Comparison of ENCODE assay signal across 10 cellular contexts in genomic region chr3:31958721-31959152, GRCh38. TPM values are rescaled to one million over a fixed set of nuclear protein-coding genes. Genes with fewer than 3 reads are reported as not detected.
DNase-seq lines count a peak whose midpoint lies in the region; ATAC-seq and TF ChIP-seq lines count a peak whose summit lies in the region.
"Had no signal": no experiment of that assay in that cellular context is flagged by ENCODE, and none has a peak within 500 bp of the region (broad histone marks: within the 10 kb centered on the region; RNA-seq: fewer than 3 reads in every experiment).

No MANE protein-coding gene starts in this region.

- H3K27ac ChIP-seq in HUES64 (ENCODE audit: low read depth, low read length) (peak overlapping the region; percentile 89; the same call in 1 of the 2 replicates), left ventricle myocardium inferior (replicated peaks) (peak overlapping the region; percentile 75), osteoblast (ENCODE audit: low read depth, low read length) (no peak overlapping the region)
- H3K27ac ChIP-seq: PC-9 had no signal

- no peak overlapping the region for H2AFZ ChIP-seq in osteoblast (ENCODE audit: low read length)
- H2AFZ ChIP-seq: PC-9 had no signal

- no peak for ATAC-seq in stimulated activated memory B cell treated with anti-CD40 and anti-IgM and Interleukin-4, amounts not matched to agents 10 μg/mL and 1 μg/mL and 100 μg/mL, for 72 hours
- no peak for ATAC-seq in GM21737 (IDR thresholded peaks at IDR 0.05; ENCODE audit: unreplicated experiment)
- ATAC-seq: activated CD4-positive, alpha-beta T cell treated with anti-CD3 and anti-CD28 coated beads for 36 hours had no signal

- POLR2A ChIA-PET in activated CD4-positive, alpha-beta T cell treated with anti-CD3 and anti-CD28 coated beads, Interleukin-2, amount 10 ng/mL, durations not matched to agents 7 days and 5 days (lab: Charles Lee): no interaction called here

- no peak for TF ChIP-seq CTCF in left ventricle myocardium inferior (IDR thresholded peaks at IDR 0.05; ENCODE audit: borderline replicate concordance)
- no peak for TF ChIP-seq CTCF in osteoblast (IDR thresholded peaks at IDR 0.05; ENCODE audit: extremely low read depth, low read depth, low read length)

- H3K27ac Mint-ChIP-seq in stimulated activated memory B cell treated with anti-CD40 and anti-IgM and Interleukin-4, amounts not matched to agents 10 μg/mL and 1 μg/mL and 100 μg/mL, for 72 hours: peak overlapping the region; percentile 88
- no peak overlapping the region for H3K27ac Mint-ChIP-seq in activated CD4-positive, alpha-beta T cell treated with anti-CD3 and anti-CD28 coated beads, Interleukin-2, amount 10 ng/mL, durations not matched to agents 7 days and 5 days
- H3K27ac Mint-ChIP-seq: activated CD4-positive, alpha-beta T cell treated with anti-CD3 and anti-CD28 coated beads for 36 hours had no signal

- H3K4me2 ChIP-seq in osteoblast (ENCODE audit: insufficient read depth, low read length): no peak overlapping the region
- H3K4me2 ChIP-seq: PC-9 had no signal

- peak overlapping the region; percentile 83 for H3K4me3 Mint-ChIP-seq in stimulated activated memory B cell treated with anti-CD40 and anti-IgM and Interleukin-4, amounts not matched to agents 10 μg/mL and 1 μg/mL and 100 μg/mL, for 72 hours
- no peak overlapping the region for H3K4me3 Mint-ChIP-seq in activated CD4-positive, alpha-beta T cell treated with anti-CD3 and anti-CD28 coated beads, Interleukin-2, amount 10 ng/mL, durations not matched to agents 7 days and 5 days
- H3K4me3 Mint-ChIP-seq: activated CD4-positive, alpha-beta T cell treated with anti-CD3 and anti-CD28 coated beads for 36 hours had no signal

- peaks cover 6% of the 10 kb centered on the region for H3K79me2 ChIP-seq in osteoblast (ENCODE audit: insufficient read depth, low read length)

- H3K4me1 ChIP-seq in HUES64 (ENCODE audit: insufficient read depth, low read length): peaks cover 46% of the 10 kb centered on the region
- H3K4me1 ChIP-seq in NT2/D1 (ENCODE audit: insufficient read depth, insufficient read length): no peaks in the 10 kb centered on the region
- H3K4me1 ChIP-seq in left ventricle myocardium inferior: peaks cover 46% of the 10 kb centered on the region
- H3K4me1 ChIP-seq in osteoblast (ENCODE audit: insufficient read depth, low read length): peaks cover 23% of the 10 kb centered on the region

- peaks cover 78% of the 10 kb centered on the region for H3K4me1 Mint-ChIP-seq in stimulated activated memory B cell treated with anti-CD40 and anti-IgM and Interleukin-4, amounts not matched to agents 10 μg/mL and 1 μg/mL and 100 μg/mL, for 72 hours
- H3K4me1 Mint-ChIP-seq in activated CD4-positive, alpha-beta T cell treated with anti-CD3 and anti-CD28 coated beads, Interleukin-2, amount 10 ng/mL, durations not matched to agents 7 days and 5 days: peaks cover 14% of the 10 kb centered on the region

- no peaks in the 10 kb centered on the region for H3K27me3 ChIP-seq in HUES64 (ENCODE audit: insufficient read depth, low read length)
- H3K27me3 ChIP-seq in NT2/D1 (ENCODE audit: insufficient read depth, insufficient read length): no peaks in the 10 kb centered on the region
- no peaks in the 10 kb centered on the region for H3K27me3 ChIP-seq in left ventricle myocardium inferior (ENCODE audit: low read depth)
- H3K27me3 ChIP-seq in osteoblast (ENCODE audit: insufficient read depth, low read length): no peaks in the 10 kb centered on the region

- intact Hi-C loops in left ventricle myocardium inferior (cut with micrococcal nuclease): no loop called here

- CTCF ChIA-PET in activated CD4-positive, alpha-beta T cell treated with anti-CD3 and anti-CD28 coated beads, Interleukin-2, amount 10 ng/mL, durations not matched to agents 7 days and 5 days (lab: Charles Lee): no interaction called here

- H3K9me3 Mint-ChIP-seq in stimulated activated memory B cell treated with anti-CD40 and anti-IgM and Interleukin-4, amounts not matched to agents 10 μg/mL and 1 μg/mL and 100 μg/mL, for 72 hours: peaks cover 8% of the 10 kb centered on the region
- peaks cover 7% of the 10 kb centered on the region for H3K9me3 Mint-ChIP-seq in activated CD4-positive, alpha-beta T cell treated with anti-CD3 and anti-CD28 coated beads, Interleukin-2, amount 10 ng/mL, durations not matched to agents 7 days and 5 days

- H3K36me3 Mint-ChIP-seq in stimulated activated memory B cell treated with anti-CD40 and anti-IgM and Interleukin-4, amounts not matched to agents 10 μg/mL and 1 μg/mL and 100 μg/mL, for 72 hours: peaks cover 25% of the 10 kb centered on the region
- no peaks in the 10 kb centered on the region for H3K36me3 Mint-ChIP-seq in activated CD4-positive, alpha-beta T cell treated with anti-CD3 and anti-CD28 coated beads, Interleukin-2, amount 10 ng/mL, durations not matched to agents 7 days and 5 days (ENCODE audit: low read depth)

- H3K27me3 Mint-ChIP-seq in stimulated activated memory B cell treated with anti-CD40 and anti-IgM and Interleukin-4, amounts not matched to agents 10 μg/mL and 1 μg/mL and 100 μg/mL, for 72 hours: no peaks in the 10 kb centered on the region
- H3K27me3 Mint-ChIP-seq in activated CD4-positive, alpha-beta T cell treated with anti-CD3 and anti-CD28 coated beads, Interleukin-2, amount 10 ng/mL, durations not matched to agents 7 days and 5 days: peaks cover under 1% of the 10 kb centered on the region
- H3K27me3 Mint-ChIP-seq: activated CD4-positive, alpha-beta T cell treated with anti-CD3 and anti-CD28 coated beads for 36 hours had no signal

- H3K9ac ChIP-seq in HUES64 (ENCODE audit: low read depth, low read length) (0 out of 2 replicates have a peak overlapping the region, but pooled peaks have one; percentile 32), NT2/D1 (ENCODE audit: insufficient read length, low read depth) (peak overlapping the region; percentile 6)

- no peaks in the 10 kb centered on the region for H4K20me1 ChIP-seq in osteoblast (ENCODE audit: insufficient read depth, low read length)

- H3K9me3 ChIP-seq in HUES64 (ENCODE audit: insufficient read depth, low read depth, low read length): peaks cover 14% of the 10 kb centered on the region
- peaks cover 22% of the 10 kb centered on the region for H3K9me3 ChIP-seq in NT2/D1 (ENCODE audit: insufficient read depth, low read length)
- H3K9me3 ChIP-seq in left ventricle myocardium inferior (replicated peaks): peaks cover 13% of the 10 kb centered on the region
- H3K9me3 ChIP-seq in osteoblast (ENCODE audit: low read depth, low read length): peaks cover 9% of the 10 kb centered on the region

- H3K4me3 ChIP-seq in HUES64 (ENCODE audit: low read length) (peak overlapping the region; percentile 36; the same call in 1 of the 2 replicates), NT2/D1 (ENCODE audit: insufficient read length, low read depth) (no peak overlapping the region), left ventricle myocardium inferior (peak overlapping the region; percentile 53), osteoblast (ENCODE audit: insufficient read depth, low read length) (no peak overlapping the region)
- H3K4me3 ChIP-seq: PC-9 had no signal

- WGBS in HUES64: 89% methylated on average over 2 of the region's 2 CpGs

- H3K36me3 ChIP-seq in HUES64 (ENCODE audit: insufficient read depth, low read length) (peaks cover 6% of the 10 kb centered on the region; the same call in 1 of the 2 replicates), NT2/D1 (ENCODE audit: insufficient read depth, insufficient read length, low read length) (peaks cover 2% of the 10 kb centered on the region), left ventricle myocardium inferior (no peaks in the 10 kb centered on the region), osteoblast (ENCODE audit: insufficient read depth, low read length) (no peaks in the 10 kb centered on the region)

- no peak for DNase-seq in NT2/D1 (ENCODE audit: low read depth, low spot score)
- DNase-seq in left ventricle myocardium inferior: no peak
- DNase-seq in osteoblast (ENCODE audit: insufficient read length, low spot score, missing footprints): no peak
- DNase-seq in activated CD4-positive, alpha-beta T cell treated with anti-CD3 and anti-CD28 coated beads, Interleukin-2, amount 10 ng/mL, durations not matched to agents 7 days and 5 days: no peak
- no peak for DNase-seq in nucleus accumbens (lab: John Stamatoyannopoulos, UW)
- DNase-seq: activated CD4-positive, alpha-beta T cell treated with anti-CD3 and anti-CD28 coated beads for 36 hours; PC-9 had no signal

RNA-seq across cellular contexts. Expression of gene OSBPL10, which starts 22.3 kb away (rescaled TPM):
- polyA plus RNA-seq in HUES64 (2013, experiment 1 of 2): 20.7 TPM
- polyA plus RNA-seq in HUES64 (2013, experiment 2 of 2): 18.8 TPM
- total RNA-seq in left ventricle myocardium inferior: 6.4 TPM
- 25.0 and 29.0 TPM in 2 replicates for total RNA-seq in osteoblast
- total RNA-seq in activated CD4-positive, alpha-beta T cell treated with anti-CD3 and anti-CD28 coated beads, Interleukin-2, amount 10 ng/mL, durations not matched to agents 7 days and 5 days: 1 to 10 TPM in 1 of 2 experiments, under 1 TPM in 1; 0.89 to 1.1 TPM

RNA-seq across cellular contexts. Expression of gene ZNF860, which starts 22.8 kb away (rescaled TPM):
- polyA plus RNA-seq in HUES64 (2013, experiment 1 of 2): 2.0 TPM
- 2.2 TPM for polyA plus RNA-seq in HUES64 (2013, experiment 2 of 2)
- total RNA-seq in left ventricle myocardium inferior: 0.08 TPM
- 0.59 and 0.72 TPM in 2 replicates for total RNA-seq in osteoblast
- not detected for total RNA-seq in activated CD4-positive, alpha-beta T cell treated with anti-CD3 and anti-CD28 coated beads, Interleukin-2, amount 10 ng/mL, durations not matched to agents 7 days and 5 days

Comparison
In these comparisons a context has a peak if more than half of its experiments do, and no peak if none do; other contexts are left out.
1. H3K4me3 ChIP-seq: peak in HUES64 (single experiment) and left ventricle myocardium inferior (single experiment); none in NT2/D1 (single experiment) and osteoblast (single experiment).